ENCODE assay signal across 8 cellular contexts in the genomic region with DNA sequence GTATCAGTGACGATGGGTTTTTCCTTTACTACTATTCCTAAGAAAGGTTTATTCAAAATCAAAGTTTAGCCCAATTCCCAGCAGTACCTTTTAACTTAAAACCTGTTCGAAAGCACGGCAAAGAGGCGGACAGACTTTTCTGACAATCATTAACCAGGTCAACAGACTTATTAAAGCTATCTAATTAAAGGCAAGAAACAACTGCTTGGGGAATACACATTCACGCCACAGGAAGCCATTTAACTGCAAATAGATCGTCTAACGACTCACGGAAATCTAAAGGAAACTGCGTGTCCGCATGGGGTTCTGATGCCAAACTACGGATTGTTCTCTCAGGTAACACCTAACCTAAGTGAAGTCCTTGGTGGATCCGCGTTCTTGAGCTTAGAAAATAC. TPM values are rescaled to one million over a fixed set of nuclear protein-coding genes. Genes with fewer than 3 reads are reported as not detected.
DNase-seq lines count a peak whose midpoint lies in the region; ATAC-seq and TF ChIP-seq lines count a peak whose summit lies in the region.

No MANE protein-coding gene starts in this region.

- no peaks in the 10 kb centered on the region for H3K9me3 ChIP-seq in Peyer's patch
- H3K9me3 ChIP-seq in neutrophil, result no peaks in the 10 kb centered on the region

- H3K27ac ChIP-seq in Peyer's patch (peak overlapping the region; percentile 82 to 98 (median 94)), epithelial cell of prostate (peak overlapping the region; percentile 97), neutrophil (no peak overlapping the region)

- no peak for TF ChIP-seq POLR2A in Peyer's patch (IDR thresholded peaks at IDR 0.05)

- H3K36me3 ChIP-seq in Peyer's patch, result no peaks in the 10 kb centered on the region
- H3K36me3 ChIP-seq in neutrophil, result no peaks in the 10 kb centered on the region

- TF ChIP-seq CTCF in Peyer's patch (IDR thresholded peaks at IDR 0.05) (peak in 3 of 6 experiments; percentile 6 to 50 (median 24)), neutrophil (IDR thresholded peaks at IDR 0.05) (no peak)

- H3K27me3 ChIP-seq in Peyer's patch, result no peaks in the 10 kb centered on the region
- H3K27me3 ChIP-seq in neutrophil, result peaks cover 37% of the 10 kb centered on the region

- H3K4me3 ChIP-seq in Peyer's patch (peak overlapping the region; percentile 53 to 88 (median 74)), neutrophil (ENCODE audit: low read depth in 1 of 2, low read length in 1 of 2) (peak overlapping the region; percentile 66 to 74)

- ATAC-seq in HG02571 (IDR thresholded peaks at IDR 0.05; ENCODE audit: unreplicated experiment), result peak; percentile 3

- H3K4me1 ChIP-seq in Peyer's patch (no peaks in the 10 kb centered on the region), neutrophil (ENCODE audit: control insufficient read depth in 1 of 2, insufficient read depth in 1 of 2, low read depth in 1 of 2, low read length in 1 of 2) (peaks cover 15 to 18% of the 10 kb centered on the region in 2 experiments)

- DNase-seq in NCI-H1694 (lab: John Stamatoyannopoulos, UW) (peak; percentile 40), NCI-H1694 treated with DMSO at 0.1 percent for 48 hours (lab: John Stamatoyannopoulos, UW) (no peak), Peyer's patch (no peak), epithelial cell of prostate (ENCODE audit: low read depth, low spot score) (no peak), iPS-NIHi7 (ENCODE audit: extremely low spot score) (no peak), COLO668 (lab: John Stamatoyannopoulos, UW; ENCODE audit: unreplicated experiment) (no peak)

RNA-seq across cellular contexts. Expression of a gene that starts 0.7 kb away (rescaled TPM):
- total RNA-seq in Peyer's patch, result 10 to 100 TPM; 41.5 to 75.1 (median 59.3) TPM
